ENCODE assay signal across 2 cellular contexts in genomic region chr11:85893378-85893777, GRCh38.
TF ChIP-seq lines count a peak whose summit lies in the region.

No MANE protein-coding gene starts in this region.

TF ChIP-seq in GM23338, 12 proteins besides CTCF, POLR2A, EP300 and RAD21:
- TF ChIP-seq, protein P1, sequence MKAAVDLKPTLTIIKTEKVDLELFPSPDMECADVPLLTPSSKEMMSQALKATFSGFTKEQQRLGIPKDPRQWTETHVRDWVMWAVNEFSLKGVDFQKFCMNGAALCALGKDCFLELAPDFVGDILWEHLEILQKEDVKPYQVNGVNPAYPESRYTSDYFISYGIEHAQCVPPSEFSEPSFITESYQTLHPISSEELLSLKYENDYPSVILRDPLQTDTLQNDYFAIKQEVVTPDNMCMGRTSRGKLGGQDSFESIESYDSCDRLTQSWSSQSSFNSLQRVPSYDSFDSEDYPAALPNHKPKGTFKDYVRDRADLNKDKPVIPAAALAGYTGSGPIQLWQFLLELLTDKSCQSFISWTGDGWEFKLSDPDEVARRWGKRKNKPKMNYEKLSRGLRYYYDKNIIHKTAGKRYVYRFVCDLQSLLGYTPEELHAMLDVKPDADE (IDR thresholded peaks at IDR 0.05): no peak
- TF ChIP-seq ZNF331 (CRISPR knock-in tag; IDR thresholded peaks at IDR 0.05; ENCODE audit: low read depth) (no peak), STAT1 (IDR thresholded peaks at IDR 0.05; ENCODE audit: unreplicated experiment) (no peak), REST (IDR thresholded peaks at IDR 0.05; ENCODE audit: unreplicated experiment) (no peak)

TF ChIP-seq in H1, 55 proteins besides CTCF, POLR2A, EP300 and RAD21:
- no peak for TF ChIP-seq KDM5A (IDR thresholded peaks at IDR 0.05; ENCODE audit: low read length)
- TF ChIP-seq ATF2 (IDR thresholded peaks at IDR 0.05; ENCODE audit: low read length): no peak
- TF ChIP-seq, protein P2, sequence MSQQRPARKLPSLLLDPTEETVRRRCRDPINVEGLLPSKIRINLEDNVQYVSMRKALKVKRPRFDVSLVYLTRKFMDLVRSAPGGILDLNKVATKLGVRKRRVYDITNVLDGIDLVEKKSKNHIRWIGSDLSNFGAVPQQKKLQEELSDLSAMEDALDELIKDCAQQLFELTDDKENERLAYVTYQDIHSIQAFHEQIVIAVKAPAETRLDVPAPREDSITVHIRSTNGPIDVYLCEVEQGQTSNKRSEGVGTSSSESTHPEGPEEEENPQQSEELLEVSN (IDR thresholded peaks at IDR 0.05): no peak
- no peak for TF ChIP-seq SIN3A (conservative IDR thresholded peaks at IDR 0.05 in 1 of 2, IDR thresholded peaks at IDR 0.05 in 1 of 2; ENCODE audit: low read depth in 1 of 2, low read length in 2 of 2)
- TF ChIP-seq RXRA (IDR thresholded peaks at IDR 0.05; ENCODE audit: insufficient read depth, low read depth, low read length): no peak
- no peak for TF ChIP-seq RFX5 (IDR thresholded peaks at IDR 0.05; ENCODE audit: borderline replicate concordance, low read depth, low read length)
- TF ChIP-seq TCF12 (IDR thresholded peaks at IDR 0.05; ENCODE audit: low read depth, low read length): no peak
- TF ChIP-seq CHD2 (IDR thresholded peaks at IDR 0.05; ENCODE audit: low read length): no peak
- TF ChIP-seq GABPA (IDR thresholded peaks at IDR 0.05; ENCODE audit: borderline replicate concordance, insufficient read depth, low read length): no peak
- TF ChIP-seq CTBP2 (IDR thresholded peaks at IDR 0.05; ENCODE audit: borderline replicate concordance, insufficient read depth, insufficient read length, low read length): no peak
- TF ChIP-seq POLR2AphosphoS5 (IDR thresholded peaks at IDR 0.05; ENCODE audit: low read depth, low read length): no peak
- TF ChIP-seq SIRT6 (IDR thresholded peaks at IDR 0.05; ENCODE audit: low read length): no peak
- TF ChIP-seq CHD1 (IDR thresholded peaks at IDR 0.05; ENCODE audit: low read depth, low read length): no peak
- TF ChIP-seq SUZ12 (IDR thresholded peaks at IDR 0.05; ENCODE audit: low read length): no peak
- TF ChIP-seq SAP30 (IDR thresholded peaks at IDR 0.05; ENCODE audit: insufficient read depth, insufficient replicate concordance, low read length): no peak
- no peak for TF ChIP-seq CREB1 (IDR thresholded peaks at IDR 0.05)
- TF ChIP-seq CHD7 (IDR thresholded peaks at IDR 0.05; ENCODE audit: insufficient replicate concordance, low read length): no peak
- no peak for TF ChIP-seq KDM4A (IDR thresholded peaks at IDR 0.05; ENCODE audit: low read depth, low read length, severe bottlenecking)
